ENCODE assay signal across 1 cellular context in genomic region chr13:113245858-113246791, GRCh38.
TF ChIP-seq lines count a peak whose summit lies in the region.

No MANE protein-coding gene starts in this region.

TF ChIP-seq in endothelial cell of umbilical vein, 7 proteins besides CTCF, POLR2A, EP300 and RAD21:
- TF ChIP-seq MAX (IDR thresholded peaks at IDR 0.05; ENCODE audit: insufficient read depth, insufficient read length) (no peak), JUN (IDR thresholded peaks at IDR 0.05; ENCODE audit: borderline replicate concordance, insufficient read depth, insufficient read length, low read depth) (no peak), MYC (IDR thresholded peaks at IDR 0.05; ENCODE audit: low read depth, low read length) (no peak), EZH2 (IDR thresholded peaks at IDR 0.05; ENCODE audit: borderline replicate concordance, low read depth, low read length, severe bottlenecking) (no peak), FOS (IDR thresholded peaks at IDR 0.05; ENCODE audit: borderline replicate concordance, insufficient read depth, low read length) (no peak), POLR2AphosphoS5 (IDR thresholded peaks at IDR 0.05; ENCODE audit: insufficient read depth, low read depth, low read length) (no peak), GATA2 (IDR thresholded peaks at IDR 0.05; ENCODE audit: insufficient read depth, insufficient read length, low read depth, low read length) (no peak)
